In the genomic region with DNA sequence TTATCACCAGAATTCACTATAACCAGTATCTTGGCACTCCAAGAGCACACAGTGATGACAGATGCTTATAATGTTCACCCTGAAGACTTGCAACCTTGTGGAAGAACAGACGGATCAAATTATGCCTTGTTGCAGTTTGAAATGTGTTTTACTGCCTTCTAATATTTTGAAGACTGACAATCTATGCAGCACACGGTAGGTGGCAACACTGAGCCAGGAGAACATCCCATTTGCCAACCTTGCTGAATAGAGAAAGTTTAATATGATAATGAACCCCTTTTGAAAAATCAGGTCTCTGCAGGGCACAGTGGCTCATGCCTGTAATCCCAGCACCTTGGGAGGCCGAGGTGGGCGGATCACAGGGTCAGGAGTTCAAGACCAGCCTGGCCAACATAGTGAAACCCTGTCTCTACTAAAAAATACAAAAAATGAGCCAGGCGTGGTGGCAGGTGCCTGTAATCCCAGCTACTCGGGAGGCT, we compare ENCODE assay signal across 8 cellular contexts.
DNase-seq lines count a peak whose midpoint lies in the region; ATAC-seq and TF ChIP-seq lines count a peak whose summit lies in the region.
"Not testable (repeated sequence)": the region's sequence is repeated elsewhere in the genome, so short reads cannot be mapped to it uniquely, and the experiment has no call there.

No MANE protein-coding gene starts in this region.

- 33% methylated on average over 6 of the region's 6 CpGs for WGBS in esophagus muscularis mucosa

- DNase-seq in CD14-positive monocyte (ENCODE audit: low spot score); LNCaP clone FGC (ENCODE audit: low read depth); esophagus muscularis mucosa (ENCODE audit: extremely low spot score); left lung: not testable (repeated sequence)
- DNase-seq in NOMO-1 treated with dmso at 0.1 percent for 144 hours (lab: John Stamatoyannopoulos, UW; ENCODE audit: unreplicated experiment): peak; percentile 5
- peak; percentile 46 for DNase-seq in activated CD8-positive, alpha-beta T cell treated with anti-CD3 and anti-CD28 coated beads, Interleukin-2, amount 10 ng/mL, durations not matched to agents 7 days and 5 days
- DNase-seq in stimulated activated CD4-positive, alpha-beta T cell treated with anti-CD3 and anti-CD28 coated beads, Interleukin-4, amount 100 ng/mL, for 1 hour: peak; percentile 20

- H3K36me3 Mint-ChIP-seq in CD14-positive monocyte; activated CD8-positive, alpha-beta T cell treated with anti-CD3 and anti-CD28 coated beads, Interleukin-2, amount 10 ng/mL, durations not matched to agents 7 days and 5 days (ENCODE audit: low read depth): not testable (repeated sequence)

- TF ChIP-seq CTCF in CD14-positive monocyte (IDR thresholded peaks at IDR 0.05) (peak; percentile 56), LNCaP clone FGC (IDR thresholded peaks at IDR 0.05; ENCODE audit: control insufficient read depth, extremely low read depth, insufficient read depth) (peak; percentile 85), esophagus muscularis mucosa (IDR thresholded peaks at IDR 0.05) (peak; percentile 45 to 65 (median 50)), left lung (IDR thresholded peaks at IDR 0.05) (peak in 1 of 2 donors; percentile 48)

- not testable (repeated sequence) for H3K36me3 ChIP-seq in esophagus muscularis mucosa, left lung

- POLR2A ChIA-PET in activated CD8-positive, alpha-beta T cell treated with anti-CD3 and anti-CD28 coated beads, Interleukin-2, amount 10 ng/mL, durations not matched to agents 7 days and 5 days (lab: Charles Lee): not testable (repeated sequence)

- not testable (repeated sequence) for H3K4me3 ChIP-seq in LNCaP clone FGC (ENCODE audit: low read depth, low read length); esophagus muscularis mucosa; left lung

- not testable (repeated sequence) for H3K4me1 Mint-ChIP-seq in CD14-positive monocyte; activated CD8-positive, alpha-beta T cell treated with anti-CD3 and anti-CD28 coated beads, Interleukin-2, amount 10 ng/mL, durations not matched to agents 7 days and 5 days (ENCODE audit: low read depth)

- H3K27ac ChIP-seq in esophagus muscularis mucosa (replicated peaks in 1 of 4); left lung: not testable (repeated sequence)

- peaks cover 4 to 11% (median 5%) of the 10 kb centered on the region in 3 donors for H3K27me3 Mint-ChIP-seq in CD14-positive monocyte (ENCODE audit: low read depth in 3 of 3)
- H3K27me3 Mint-ChIP-seq in activated CD8-positive, alpha-beta T cell treated with anti-CD3 and anti-CD28 coated beads, Interleukin-2, amount 10 ng/mL, durations not matched to agents 7 days and 5 days (ENCODE audit: low read depth): peaks cover 15% of the 10 kb centered on the region

- H3K9me3 ChIP-seq in esophagus muscularis mucosa, left lung: not testable (repeated sequence)

- CTCF ChIA-PET in activated CD8-positive, alpha-beta T cell treated with anti-CD3 and anti-CD28 coated beads, Interleukin-2, amount 10 ng/mL, durations not matched to agents 7 days and 5 days (lab: Charles Lee): interaction anchor here (1.5 to 3.4 kb wide), 2 partner anchors 115 to 148 kb away, joined by 4 to 15 read pairs; no protein-coding TSS in a partner anchor

- TF ChIP-seq POLR2A in esophagus muscularis mucosa (IDR thresholded peaks at IDR 0.05; ENCODE audit: low read depth): not testable (repeated sequence)

- intact Hi-C loops in CD14-positive monocyte (cut with micrococcal nuclease); esophagus muscularis mucosa (cut with DNase I); left lung (cut with DNase I): not testable (repeated sequence)

- not testable (repeated sequence) for TF ChIP-seq EP300 in esophagus muscularis mucosa (IDR thresholded peaks at IDR 0.05)

- not testable (repeated sequence) for H3K9me3 Mint-ChIP-seq in CD14-positive monocyte; activated CD8-positive, alpha-beta T cell treated with anti-CD3 and anti-CD28 coated beads, Interleukin-2, amount 10 ng/mL, durations not matched to agents 7 days and 5 days (ENCODE audit: insufficient read depth)

- H3K27me3 ChIP-seq in esophagus muscularis mucosa, left lung: not testable (repeated sequence)

- not testable (repeated sequence) for H3K4me3 Mint-ChIP-seq in CD14-positive monocyte; activated CD8-positive, alpha-beta T cell treated with anti-CD3 and anti-CD28 coated beads, Interleukin-2, amount 10 ng/mL, durations not matched to agents 7 days and 5 days

- peak; percentile 67 for ATAC-seq in GM19035 (IDR thresholded peaks at IDR 0.05; ENCODE audit: unreplicated experiment)
- peak; percentile 51 for ATAC-seq in activated CD8-positive, alpha-beta T cell treated with anti-CD3 and anti-CD28 coated beads, Interleukin-2, amount 10 ng/mL, durations not matched to agents 7 days and 5 days
- ATAC-seq in left lung: peak; percentile 88

- not testable (repeated sequence) for H3K27ac Mint-ChIP-seq in CD14-positive monocyte; activated CD8-positive, alpha-beta T cell treated with anti-CD3 and anti-CD28 coated beads, Interleukin-2, amount 10 ng/mL, durations not matched to agents 7 days and 5 days

- H3K4me1 ChIP-seq in esophagus muscularis mucosa: peaks cover 22 to 38% (median 28%) of the 10 kb centered on the region in 4 donors
- H3K4me1 ChIP-seq in left lung: not testable (repeated sequence)
